1 cellular context compared by ENCODE assay signal in genomic region chr14:92058006-92058917, GRCh38.
TF ChIP-seq lines count a peak whose summit lies in the region.

No MANE protein-coding gene starts in this region.

TF ChIP-seq in GM23338, 12 proteins besides CTCF, POLR2A, EP300 and RAD21:
- TF ChIP-seq ZNF462 (CRISPR knock-in tag; IDR thresholded peaks at IDR 0.05): no peak
- no peak for TF ChIP-seq STAT1 (IDR thresholded peaks at IDR 0.05; ENCODE audit: unreplicated experiment)
- no peak for TF ChIP-seq NANOG (IDR thresholded peaks at IDR 0.05; ENCODE audit: borderline replicate concordance)
- TF ChIP-seq POLR2AphosphoS5 (IDR thresholded peaks at IDR 0.05; ENCODE audit: low read depth): no peak
- no peak for TF ChIP-seq CREB1 (CRISPR knock-in tag; IDR thresholded peaks at IDR 0.05; ENCODE audit: low read depth)
- no peak for TF ChIP-seq EZH2 (IDR thresholded peaks at IDR 0.05; ENCODE audit: low read depth, unreplicated experiment)
TF ChIP-seq in GM23338: peak in this region for 0.
